Comparison of ENCODE assay signal across 15 cellular contexts in genomic region chr2:135870571-135870970, GRCh38. TPM values are rescaled to one million over a fixed set of nuclear protein-coding genes. Genes with fewer than 3 reads are reported as not detected.
DNase-seq lines count a peak whose midpoint lies in the region; ATAC-seq lines count a peak whose summit lies in the region.
"Had no signal": no experiment of that assay in that cellular context is flagged by ENCODE, and none has a peak within 500 bp of the region (broad histone marks: within the 10 kb centered on the region; RNA-seq: fewer than 3 reads in every experiment).

No MANE protein-coding gene starts in this region.

- no peaks in the 10 kb centered on the region for H3K27me3 Mint-ChIP-seq in activated CD8-positive, alpha-beta memory T cell treated with anti-CD3 and anti-CD28 coated beads, Interleukin-2, amount 10 ng/mL, durations not matched to agents 7 days and 5 days

- intact Hi-C loops in left colon (cut with DNase I, micrococcal nuclease): no loop called here

- DNase-seq in activated CD8-positive, alpha-beta memory T cell treated with anti-CD3 and anti-CD28 coated beads, Interleukin-2, amount 10 ng/mL, durations not matched to agents 7 days and 5 days: peak; percentile 47
- no peak for DNase-seq in activated CD8-positive, alpha-beta memory T cell treated with anti-CD3 and anti-CD28 coated beads, Interleukin-2, amount 50 U/mL, for 48 hours
- peak in 1 of 2 donors; percentile 56 for DNase-seq in stimulated activated effector memory CD8-positive, alpha-beta T cell treated with anti-CD3 and anti-CD28 coated beads, Interleukin-12 subunit alpha, Interleukin-12 subunit beta, amount 100 ng/mL, for 72 hours (ENCODE audit: low spot score in 2 of 2)
- no peak for DNase-seq in KG1 (lab: John Stamatoyannopoulos, UW)
- no peak for DNase-seq in left colon
- DNase-seq in A172 (ENCODE audit: low spot score): no peak
- DNase-seq: ACHN; effector CD8-positive, alpha-beta T cell; foreskin fibroblast; NCI-H1105; posterior cingulate gyrus had no signal

- peak overlapping the region; percentile 37 for H3K27ac Mint-ChIP-seq in activated CD8-positive, alpha-beta memory T cell treated with anti-CD3 and anti-CD28 coated beads, Interleukin-2, amount 10 ng/mL, durations not matched to agents 7 days and 5 days
- H3K27ac Mint-ChIP-seq in stimulated activated effector memory CD8-positive, alpha-beta T cell treated with anti-CD3 and anti-CD28 coated beads, Interleukin-12 subunit alpha, Interleukin-12 subunit beta, amount 100 ng/mL, for 72 hours: peak overlapping the region; percentile 72

- CTCF ChIA-PET in activated CD8-positive, alpha-beta memory T cell treated with anti-CD3 and anti-CD28 coated beads, Interleukin-2, amount 10 ng/mL, durations not matched to agents 7 days and 5 days (lab: Charles Lee): interaction anchor here (0.7 to 1.4 kb wide), 3 partner anchors 10 to 514 kb away, joined by 3 read pairs; no protein-coding TSS in a partner anchor

- peak; percentile 51 for ATAC-seq in activated CD8-positive, alpha-beta memory T cell treated with anti-CD3 and anti-CD28 coated beads, Interleukin-2, amount 10 ng/mL, durations not matched to agents 7 days and 5 days
- ATAC-seq in HG02571 (IDR thresholded peaks at IDR 0.05; ENCODE audit: unreplicated experiment) (peak; percentile 73), HG03469 (IDR thresholded peaks at IDR 0.05; ENCODE audit: unreplicated experiment) (peak; percentile 57), left colon (no peak)
- ATAC-seq in stimulated activated effector memory CD8-positive, alpha-beta T cell treated with anti-CD3 and anti-CD28 coated beads, Interleukin-12 subunit alpha, Interleukin-12 subunit beta, amount 100 ng/mL, for 72 hours: peak; percentile 98

- H3K36me3 Mint-ChIP-seq in activated CD8-positive, alpha-beta memory T cell treated with anti-CD3 and anti-CD28 coated beads, Interleukin-2, amount 10 ng/mL, durations not matched to agents 7 days and 5 days: peaks cover 75% of the 10 kb centered on the region
- H3K36me3 Mint-ChIP-seq in stimulated activated effector memory CD8-positive, alpha-beta T cell treated with anti-CD3 and anti-CD28 coated beads, Interleukin-12 subunit alpha, Interleukin-12 subunit beta, amount 100 ng/mL, for 72 hours: peaks cover 100% of the 10 kb centered on the region

- no peaks in the 10 kb centered on the region for H3K9me3 Mint-ChIP-seq in activated CD8-positive, alpha-beta memory T cell treated with anti-CD3 and anti-CD28 coated beads, Interleukin-2, amount 10 ng/mL, durations not matched to agents 7 days and 5 days (ENCODE audit: low read depth)
- no peaks in the 10 kb centered on the region for H3K9me3 Mint-ChIP-seq in stimulated activated effector memory CD8-positive, alpha-beta T cell treated with anti-CD3 and anti-CD28 coated beads, Interleukin-12 subunit alpha, Interleukin-12 subunit beta, amount 100 ng/mL, for 72 hours

- peaks cover 66% of the 10 kb centered on the region for H3K4me1 Mint-ChIP-seq in activated CD8-positive, alpha-beta memory T cell treated with anti-CD3 and anti-CD28 coated beads, Interleukin-2, amount 10 ng/mL, durations not matched to agents 7 days and 5 days
- peaks cover 50% of the 10 kb centered on the region for H3K4me1 Mint-ChIP-seq in stimulated activated effector memory CD8-positive, alpha-beta T cell treated with anti-CD3 and anti-CD28 coated beads, Interleukin-12 subunit alpha, Interleukin-12 subunit beta, amount 100 ng/mL, for 72 hours

- H3K4me3 Mint-ChIP-seq in activated CD8-positive, alpha-beta memory T cell treated with anti-CD3 and anti-CD28 coated beads, Interleukin-2, amount 10 ng/mL, durations not matched to agents 7 days and 5 days: no peak overlapping the region
- peak overlapping the region; percentile 7 for H3K4me3 Mint-ChIP-seq in stimulated activated effector memory CD8-positive, alpha-beta T cell treated with anti-CD3 and anti-CD28 coated beads, Interleukin-12 subunit alpha, Interleukin-12 subunit beta, amount 100 ng/mL, for 72 hours

RNA-seq across cellular contexts. Expression of gene MCM6, which starts 5.7 kb away (rescaled TPM):
- total RNA-seq in activated CD8-positive, alpha-beta memory T cell treated with anti-CD3 and anti-CD28 coated beads, Interleukin-2, amount 10 ng/mL, durations not matched to agents 7 days and 5 days: 100 to 1,000 TPM; 130 to 159 TPM
- total RNA-seq in left colon: 10 to 100 TPM in 1 of 2 donors, 1 to 10 TPM in 1; 7.8 to 14.9 TPM
- 38.9 and 39.1 TPM in 2 replicates for total RNA-seq in A172 (2014; rRNA removed; shearing (Covaris generic))

RNA-seq across cellular contexts. Expression of gene LCT, which starts 33.6 kb away (rescaled TPM):
- under 1 TPM; 0.41 to 0.56 TPM for total RNA-seq in activated CD8-positive, alpha-beta memory T cell treated with anti-CD3 and anti-CD28 coated beads, Interleukin-2, amount 10 ng/mL, durations not matched to agents 7 days and 5 days
- under 1 TPM in 1 of 2 donors, not detected in 1; 0.27 TPM for total RNA-seq in left colon
- not detected in 2 replicates for total RNA-seq in A172 (2014; rRNA removed; shearing (Covaris generic))
- total RNA-seq: mucosa of gallbladder, RPMI7951 had no signal
